ENCODE assay signal across 26 cellular contexts in the genomic region with DNA sequence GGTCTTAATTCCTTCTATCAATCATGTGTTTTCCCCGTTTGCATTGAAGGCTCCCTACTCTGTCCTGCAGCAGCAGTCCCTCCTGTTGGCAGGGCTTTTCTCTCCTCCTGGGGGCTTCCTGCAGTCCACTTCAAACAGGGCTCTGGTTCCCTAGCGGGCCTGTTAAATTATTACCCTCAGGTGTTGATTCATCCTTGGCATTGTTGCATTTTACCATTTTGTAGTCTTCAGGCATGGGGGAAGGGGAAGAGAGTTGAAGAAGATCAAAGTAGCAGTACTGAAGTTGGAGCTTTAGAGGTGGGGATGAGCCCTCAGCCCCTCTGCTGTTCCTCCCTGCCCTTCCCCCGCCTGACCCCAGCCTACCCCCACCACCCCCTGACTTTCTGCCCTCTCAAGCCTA.
DNase-seq lines count a peak whose midpoint lies in the region; ATAC-seq and TF ChIP-seq lines count a peak whose summit lies in the region.
"Had no signal": no experiment of that assay in that cellular context is flagged by ENCODE, and none has a peak within 500 bp of the region (broad histone marks: within the 10 kb centered on the region; RNA-seq: fewer than 3 reads in every experiment).

No MANE protein-coding gene starts in this region.

- H3K9me3 ChIP-seq in HUES64 (ENCODE audit: insufficient read depth, low read depth, low read length) (no peaks in the 10 kb centered on the region), iPS-18a (ENCODE audit: control insufficient read depth, low read depth, low read length) (no peaks in the 10 kb centered on the region), stomach (no peaks in the 10 kb centered on the region)
- H3K9me3 ChIP-seq: HAP-1, lower lobe of right lung, uterus had no signal

- H3K4me3 ChIP-seq in HUES64 (ENCODE audit: low read length) (peak overlapping the region; percentile 28; the same call in 1 of the 2 replicates), iPS-18a (ENCODE audit: low read length) (peak overlapping the region; percentile 30), stomach (no peak overlapping the region)
- H3K4me3 ChIP-seq: HAP-1, lower lobe of right lung, uterus had no signal

- peak overlapping the region; percentile 1 for H3K27ac Mint-ChIP-seq in neural crest cell (ENCODE audit: unreplicated experiment)
- H3K27ac Mint-ChIP-seq: activated CD4-positive, alpha-beta T cell treated with anti-CD3 and anti-CD28 coated beads, Interleukin-2, amount 10 ng/mL, durations not matched to agents 7 days and 5 days; activated naive CD8-positive, alpha-beta T cell treated with anti-CD3 and anti-CD28 coated beads, Interleukin-2, amount 50 U/mL, for 24 hours; CD4-positive, alpha-beta memory T cell; dendritic cell treated with granulocyte-macrophage colony-stimulating factor and Interleukin-4, amounts not matched to agents 40 ng/mL and 50 ng/mL, for 4 days had no signal

- H3K4me1 ChIP-seq in HUES64 (ENCODE audit: insufficient read depth, low read length) (peaks cover 42% of the 10 kb centered on the region), iPS-18a (ENCODE audit: control insufficient read depth, low read depth, low read length) (peaks cover 35% of the 10 kb centered on the region), stomach (no peaks in the 10 kb centered on the region)
- H3K4me1 ChIP-seq: lower lobe of right lung, uterus had no signal

- peak overlapping the region; percentile 66 for H3K4me3 Mint-ChIP-seq in neural crest cell
- H3K4me3 Mint-ChIP-seq: activated CD4-positive, alpha-beta T cell treated with anti-CD3 and anti-CD28 coated beads, Interleukin-2, amount 10 ng/mL, durations not matched to agents 7 days and 5 days; activated naive CD8-positive, alpha-beta T cell treated with anti-CD3 and anti-CD28 coated beads, Interleukin-2, amount 50 U/mL, for 24 hours; CD4-positive, alpha-beta memory T cell; central memory CD8-positive, alpha-beta T cell; dendritic cell treated with granulocyte-macrophage colony-stimulating factor and Interleukin-4, amounts not matched to agents 40 ng/mL and 50 ng/mL, for 4 days had no signal

- intact Hi-C loops in stomach (cut with DNase I; ENCODE audit: low total_unique reads), result no loop called here

- no peak overlapping the region for H3K9ac ChIP-seq in HUES64 (ENCODE audit: low read depth, low read length)
- H3K9ac ChIP-seq in iPS-18a (ENCODE audit: low read length), result no peak overlapping the region

- H3K36me3 ChIP-seq in HUES64 (ENCODE audit: insufficient read depth, low read length) (no peaks in the 10 kb centered on the region), iPS-18a (ENCODE audit: control insufficient read depth, low read depth, low read length) (no peaks in the 10 kb centered on the region), stomach (no peaks in the 10 kb centered on the region)
- H3K36me3 ChIP-seq: HAP-1, lower lobe of right lung, uterus had no signal

- no peaks in the 10 kb centered on the region for H3K9me3 Mint-ChIP-seq in neural crest cell
- H3K9me3 Mint-ChIP-seq: activated CD4-positive, alpha-beta T cell treated with anti-CD3 and anti-CD28 coated beads, Interleukin-2, amount 10 ng/mL, durations not matched to agents 7 days and 5 days; activated naive CD8-positive, alpha-beta T cell treated with anti-CD3 and anti-CD28 coated beads, Interleukin-2, amount 50 U/mL, for 24 hours; CD4-positive, alpha-beta memory T cell; central memory CD8-positive, alpha-beta T cell; dendritic cell treated with granulocyte-macrophage colony-stimulating factor and Interleukin-4, amounts not matched to agents 40 ng/mL and 50 ng/mL, for 4 days had no signal

- H3K36me3 Mint-ChIP-seq in neural crest cell (ENCODE audit: low read depth), result no peaks in the 10 kb centered on the region
- H3K36me3 Mint-ChIP-seq: CD4-positive, alpha-beta memory T cell had no signal

- H3K27me3 Mint-ChIP-seq in neural crest cell (ENCODE audit: low read depth), result no peaks in the 10 kb centered on the region
- H3K27me3 Mint-ChIP-seq: activated CD4-positive, alpha-beta T cell treated with anti-CD3 and anti-CD28 coated beads, Interleukin-2, amount 10 ng/mL, durations not matched to agents 7 days and 5 days; activated naive CD8-positive, alpha-beta T cell treated with anti-CD3 and anti-CD28 coated beads, Interleukin-2, amount 50 U/mL, for 24 hours; CD4-positive, alpha-beta memory T cell; central memory CD8-positive, alpha-beta T cell; dendritic cell treated with granulocyte-macrophage colony-stimulating factor and Interleukin-4, amounts not matched to agents 40 ng/mL and 50 ng/mL, for 4 days had no signal

- TF ChIP-seq POLR2A in stomach (IDR thresholded peaks at IDR 0.05), result no peak

- no peak for TF ChIP-seq EP300 in stomach (IDR thresholded peaks at IDR 0.05)

- H3K27ac ChIP-seq in HUES64 (ENCODE audit: low read depth, low read length), result peak overlapping the region; percentile 6; the same call in 1 of the 2 replicates
- H3K27ac ChIP-seq in iPS-18a (ENCODE audit: low read length), result no peak overlapping the region
- no peak overlapping the region for H3K27ac ChIP-seq in stomach
- H3K27ac ChIP-seq: lower lobe of right lung, uterus, VCaP had no signal

- no peaks in the 10 kb centered on the region for H3K27me3 ChIP-seq in HUES64 (ENCODE audit: insufficient read depth, low read length)
- no peaks in the 10 kb centered on the region for H3K27me3 ChIP-seq in iPS-18a (ENCODE audit: control insufficient read depth, insufficient read depth, low read length)
- no peaks in the 10 kb centered on the region for H3K27me3 ChIP-seq in stomach
- H3K27me3 ChIP-seq: uterus had no signal

- in situ Hi-C loops in Caki2 (cut with HindIII; ENCODE audit: low pct_unique_long_range_greater_than_20kb, low sequenced_read_pairs), result no loop called here

- ATAC-seq in GM21423 (IDR thresholded peaks at IDR 0.05; ENCODE audit: unreplicated experiment), result no peak
- ATAC-seq: activated naive CD8-positive, alpha-beta T cell treated with anti-CD3 and anti-CD28 coated beads, Interleukin-2, amount 50 U/mL, for 24 hours; lower lobe of right lung had no signal

- H3K4me1 Mint-ChIP-seq in neural crest cell, result peaks cover 8% of the 10 kb centered on the region
- H3K4me1 Mint-ChIP-seq: activated CD4-positive, alpha-beta T cell treated with anti-CD3 and anti-CD28 coated beads, Interleukin-2, amount 10 ng/mL, durations not matched to agents 7 days and 5 days; activated naive CD8-positive, alpha-beta T cell treated with anti-CD3 and anti-CD28 coated beads, Interleukin-2, amount 50 U/mL, for 24 hours; CD4-positive, alpha-beta memory T cell; central memory CD8-positive, alpha-beta T cell had no signal

- 3% methylated on average over 2 of the region's 3 CpGs for WGBS in HUES64
- WGBS in stomach, 5 donors, result 53 to 70% (median 62%) methylated on average over 3 of the region's 3 CpGs

- peak; percentile 34 for DNase-seq in Caki2 (ENCODE audit: low read depth)
- DNase-seq in neural crest cell (ENCODE audit: low read depth, low spot score), result peak; percentile 10
- no peak for DNase-seq in stomach
- no peak for DNase-seq in central memory CD4-positive, alpha-beta T cell
- no peak for DNase-seq in anterior cingulate cortex (lab: John Stamatoyannopoulos, UW)
- DNase-seq: activated CD4-positive, alpha-beta T cell treated with anti-CD3 and anti-CD28 coated beads, Interleukin-2, amount 10 ng/mL, durations not matched to agents 7 days and 5 days; activated naive CD8-positive, alpha-beta T cell treated with anti-CD3 and anti-CD28 coated beads, Interleukin-2, amount 50 U/mL, for 24 hours; activated T-cell treated with anti-CD3 and anti-CD28 coated beads, Interleukin-2, amount 50 U/mL, for 48 hours; AML-193; CD4-positive, alpha-beta memory T cell; kidney; lower lobe of right lung; MV-4-11; NCI-H146; NCI-H510A treated with DMSO at 0.1 percent for 48 hours; Right ventricle myocardium superior; stimulated activated naive CD4-positive, alpha-beta T cell; T-helper 9 cell; uterus had no signal

- TF ChIP-seq CTCF in neural crest cell (conservative IDR thresholded peaks at IDR 0.05), result no peak
- TF ChIP-seq CTCF in stomach (IDR thresholded peaks at IDR 0.05), result no peak

Comparison
In these comparisons a context has a peak if more than half of its experiments do, and no peak if none do; other contexts are left out.
1. DNase-seq: peak in Caki2 (single experiment) and neural crest cell (single experiment); none in stomach (single experiment), central memory CD4-positive, alpha-beta T cell (single experiment) and anterior cingulate cortex (0 of 58).
2. H3K4me3 ChIP-seq: peak in HUES64 (single experiment) and iPS-18a (single experiment); none in stomach (0 of 4).